In the genomic region with DNA sequence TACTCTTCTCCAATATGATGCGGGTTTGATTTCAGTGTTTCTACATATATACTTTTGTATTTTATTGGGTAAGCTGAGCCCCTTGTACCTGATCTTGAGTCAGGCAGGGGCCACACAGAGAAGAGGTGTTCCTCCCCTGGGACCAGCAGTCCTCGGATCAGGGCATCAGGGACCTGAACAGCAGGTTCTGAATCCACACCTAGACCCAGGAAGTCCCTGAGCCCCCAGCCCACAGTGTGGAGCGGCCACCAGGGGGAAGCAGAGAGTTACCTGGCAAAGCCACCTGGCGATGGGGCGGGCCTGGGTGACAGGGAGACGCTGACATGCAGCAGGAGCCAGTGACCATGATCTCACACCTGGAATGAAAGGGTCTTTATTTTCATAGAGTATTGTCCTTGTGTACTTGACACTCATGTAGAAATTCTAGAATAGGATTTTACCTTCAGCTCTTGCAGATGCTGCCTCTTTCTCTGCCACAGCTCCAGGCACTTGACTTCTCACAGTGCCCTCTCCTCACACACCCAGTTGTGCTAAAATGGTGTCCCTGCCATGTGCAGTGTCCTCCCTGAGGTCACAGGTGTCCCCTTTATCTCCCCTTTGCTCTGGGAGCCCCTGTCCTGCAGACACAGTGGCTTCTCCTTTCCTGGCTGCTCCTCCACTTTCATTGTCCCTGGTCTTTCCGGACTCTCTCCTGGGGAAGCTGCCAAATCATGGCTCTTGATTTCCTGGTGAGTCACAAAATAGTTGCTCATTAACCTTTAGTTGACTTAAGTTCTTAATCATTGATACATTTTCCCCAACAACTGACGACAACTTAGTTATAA, we compare ENCODE assay signal across 8 cellular contexts. TPM values are rescaled to one million over a fixed set of nuclear protein-coding genes. Genes with fewer than 3 reads are reported as not detected.
DNase-seq lines count a peak whose midpoint lies in the region; ATAC-seq and TF ChIP-seq lines count a peak whose summit lies in the region.

No MANE protein-coding gene starts in this region.

- H3K27me3 ChIP-seq in fibroblast of lung (ENCODE audit: control insufficient read depth, insufficient read depth, low read length) = no peaks in the 10 kb centered on the region
- no peaks in the 10 kb centered on the region for H3K27me3 ChIP-seq in spleen (replicated peaks in 1 of 7)

- WGBS in spleen, 5 donors = 51 to 77% (median 55%) methylated on average over 7 to 8 of the region's 8 CpGs

- H3K4me3 ChIP-seq in fibroblast of lung (replicated peaks in 1 of 4; ENCODE audit: control extremely low read depth in 1 of 4, insufficient read depth in 1 of 4, low read depth in 3 of 4, low read length in 4 of 4) (no peak overlapping the region), spleen (no peak overlapping the region)

- H3K9ac ChIP-seq in fibroblast of lung (ENCODE audit: insufficient read depth, low read length) = no peak overlapping the region

- H2AFZ ChIP-seq in fibroblast of lung (ENCODE audit: low read length) = no peak overlapping the region

- TF ChIP-seq CTCF in fibroblast of lung (conservative IDR thresholded peaks at IDR 0.05 in 1 of 2, IDR thresholded peaks at IDR 0.05 in 1 of 2; ENCODE audit: low read depth in 1 of 2, low read length in 2 of 2) (peak in 1 of 2 donors; percentile 62), spleen (IDR thresholded peaks at IDR 0.05 in 8 of 11, conservative IDR thresholded peaks at IDR 0.05 in 3 of 11) (peak in 10 of 11 experiments; percentile 16 to 74 (median 55))

- DNase-seq in NCI-H1417 (lab: John Stamatoyannopoulos, UW) = peak; percentile 37 to 68 (median 57)
- DNase-seq in NCI-H1417 treated with DMSO at 0.1 percent for 48 hours (lab: John Stamatoyannopoulos, UW) = no peak
- peak; percentile 45 for DNase-seq in NCI-H345 treated with DMSO at 0.1 percent for 48 hours (lab: John Stamatoyannopoulos, UW; ENCODE audit: unreplicated experiment)
- peak; percentile 86 for DNase-seq in activated CD8-positive, alpha-beta memory T cell treated with anti-CD3 and anti-CD28 coated beads, Interleukin-2, amount 50 U/mL, for 48 hours
- peak; percentile 25 to 61 for DNase-seq in fibroblast of lung (ENCODE audit: low read depth in 2 of 2)
- DNase-seq in spleen = peak; percentile 89

- H3K27ac ChIP-seq in fibroblast of lung (ENCODE audit: insufficient read depth, low read length) (no peak overlapping the region), spleen (no peak overlapping the region)

- intact Hi-C loops in spleen (cut with DNase I; ENCODE audit: low total_unique reads) = no loop called here

- no peaks in the 10 kb centered on the region for H3K79me2 ChIP-seq in fibroblast of lung (ENCODE audit: control insufficient read depth, insufficient read depth, low read length)

- H3K36me3 ChIP-seq in fibroblast of lung (ENCODE audit: control insufficient read depth, insufficient read depth, low read length) = no peaks in the 10 kb centered on the region
- no peaks in the 10 kb centered on the region for H3K36me3 ChIP-seq in spleen

- H4K20me1 ChIP-seq in fibroblast of lung (ENCODE audit: control insufficient read depth, extremely low read depth, insufficient read depth, low read length) = no peaks in the 10 kb centered on the region

- H3K4me1 ChIP-seq in fibroblast of lung (ENCODE audit: control insufficient read depth, extremely low read depth, insufficient read depth, low read length) (no peaks in the 10 kb centered on the region), spleen (peaks cover 0 to 26% (median 16%) of the 10 kb centered on the region in 6 donors)

- ATAC-seq in GM19452 (IDR thresholded peaks at IDR 0.05; ENCODE audit: unreplicated experiment) (no peak), GM19324 (IDR thresholded peaks at IDR 0.05; ENCODE audit: low FRiP score, unreplicated experiment) (no peak)

- TF ChIP-seq POLR2A in spleen (IDR thresholded peaks at IDR 0.05) = no peak

- H3K9me3 ChIP-seq in fibroblast of lung (ENCODE audit: control insufficient read depth, insufficient read depth, low read depth, low read length) (no peaks in the 10 kb centered on the region), spleen (no peaks in the 10 kb centered on the region)

- H3K4me2 ChIP-seq in fibroblast of lung (ENCODE audit: extremely low read depth, insufficient read depth, low read length) = no peak overlapping the region

RNA-seq across cellular contexts. Expression of a gene that starts 48.5 kb away (rescaled TPM):
- not detected in 2 replicates for total RNA-seq in fibroblast of lung
- not detected in 2 replicates for polyA plus RNA-seq in fibroblast of lung
- polyA plus RNA-seq in fibroblast of lung (2012) = not detected in 2 replicates
- not detected in 2 replicates for polyA minus RNA-seq in fibroblast of lung (ENCODE audit: low replicate concordance)
- total RNA-seq in spleen = not detected
- polyA plus RNA-seq in spleen = not detected
